Comparison of ENCODE assay signal across 10 cellular contexts in genomic region chr3:12990781-12991480, GRCh38.
DNase-seq lines count a peak whose midpoint lies in the region; ATAC-seq and TF ChIP-seq lines count a peak whose summit lies in the region.
"Had no signal": no experiment of that assay in that cellular context is flagged by ENCODE, and none has a peak within 500 bp of the region (broad histone marks: within the 10 kb centered on the region; RNA-seq: fewer than 3 reads in every experiment).

No MANE protein-coding gene starts in this region.

- H3K27me3 ChIP-seq in spleen (replicated peaks in 1 of 7), result no peaks in the 10 kb centered on the region

- peaks cover 16 to 96% (median 75%) of the 10 kb centered on the region in 6 donors for H3K4me1 ChIP-seq in spleen

- intact Hi-C loops in spleen (cut with DNase I; ENCODE audit: low total_unique reads), result no loop called here

- no peaks in the 10 kb centered on the region for H3K9me3 ChIP-seq in T-helper 17 cell (ENCODE audit: control insufficient read depth, low read length, poor library complexity, severe bottlenecking)
- H3K9me3 ChIP-seq in spleen, result no peaks in the 10 kb centered on the region
- H3K9me3 ChIP-seq: esophagus squamous epithelium had no signal

- WGBS in spleen, 5 donors, result 84 to 91% (median 86%) methylated on average over 16 of the region's 16 CpGs

- TF ChIP-seq CTCF in fibroblast of villous mesenchyme (IDR thresholded peaks at IDR 0.05; ENCODE audit: insufficient read depth, low read depth, low read length) (no peak), spleen (IDR thresholded peaks at IDR 0.05 in 8 of 11, conservative IDR thresholded peaks at IDR 0.05 in 3 of 11) (no peak)

- DNase-seq in NCI-H82 (lab: John Stamatoyannopoulos, UW), result peak; percentile 64
- DNase-seq in NCI-H82 treated with DMSO at 0.1 percent for 48 hours (lab: John Stamatoyannopoulos, UW; ENCODE audit: unreplicated experiment), result no peak
- no peak for DNase-seq in T-helper 17 cell
- DNase-seq in fibroblast of villous mesenchyme (ENCODE audit: low read depth), result peak; percentile 47
- peak; percentile 65 for DNase-seq in spleen
- DNase-seq in left lobe of liver (ENCODE audit: low spot score), result no peak
- no peak for DNase-seq in effector CD8-positive, alpha-beta T cell (lab: John Stamatoyannopoulos, UW)
- no peak for DNase-seq in naive thymus-derived CD8-positive, alpha-beta T cell
- DNase-seq: esophagus squamous epithelium had no signal

- no peaks in the 10 kb centered on the region for H3K9me3 Mint-ChIP-seq in naive thymus-derived CD8-positive, alpha-beta T cell

- no peak for TF ChIP-seq POLR2A in spleen (IDR thresholded peaks at IDR 0.05)

- H3K27me3 Mint-ChIP-seq in T-helper 17 cell, result no peaks in the 10 kb centered on the region
- no peaks in the 10 kb centered on the region for H3K27me3 Mint-ChIP-seq in naive thymus-derived CD8-positive, alpha-beta T cell

- H3K4me3 ChIP-seq in fibroblast of villous mesenchyme (ENCODE audit: low read depth, low read length), result no peak overlapping the region
- no peak overlapping the region for H3K4me3 ChIP-seq in spleen
- H3K4me3 ChIP-seq: esophagus squamous epithelium had no signal

- H3K27ac ChIP-seq in spleen, result no peak overlapping the region
- H3K27ac ChIP-seq: C4-2B had no signal

- peak overlapping the region; percentile 71 for H3K4me3 Mint-ChIP-seq in T-helper 17 cell
- peak overlapping the region in 2 of 10 donors; percentile 52 to 71 for H3K4me3 Mint-ChIP-seq in naive thymus-derived CD8-positive, alpha-beta T cell

- no peaks in the 10 kb centered on the region for H3K36me3 Mint-ChIP-seq in T-helper 17 cell (ENCODE audit: low read depth)
- peaks cover 0 to 17% (median 0%) of the 10 kb centered on the region in 3 donors for H3K36me3 Mint-ChIP-seq in naive thymus-derived CD8-positive, alpha-beta T cell

- peaks cover 0 to 33% (median 5%) of the 10 kb centered on the region in 6 donors for H3K36me3 ChIP-seq in spleen
- H3K36me3 ChIP-seq: esophagus squamous epithelium had no signal

- H3K4me1 Mint-ChIP-seq in T-helper 17 cell, result peaks cover 47% of the 10 kb centered on the region
- peaks cover 35 to 69% (median 64%) of the 10 kb centered on the region in 4 donors for H3K4me1 Mint-ChIP-seq in naive thymus-derived CD8-positive, alpha-beta T cell

- ATAC-seq in T-helper 17 cell (no peak), left lobe of liver (no peak)
- no peak for ATAC-seq in naive thymus-derived CD8-positive, alpha-beta T cell

- no peak overlapping the region for H3K27ac Mint-ChIP-seq in T-helper 17 cell
- peak overlapping the region in 4 of 10 donors; percentile 11 to 43 (median 35) for H3K27ac Mint-ChIP-seq in naive thymus-derived CD8-positive, alpha-beta T cell

- POLR2A ChIA-PET in naive thymus-derived CD8-positive, alpha-beta T cell (lab: Charles Lee), result no interaction called here

Comparison
In these comparisons a context has a peak if more than half of its experiments do, and no peak if none do; other contexts are left out.
1. DNase-seq: peak in NCI-H82 (single experiment), fibroblast of villous mesenchyme (single experiment) and spleen (single experiment); none in NCI-H82 treated with DMSO at 0.1 percent for 48 hours (single experiment), T-helper 17 cell (0 of 3), left lobe of liver (single experiment), effector CD8-positive, alpha-beta T cell (single experiment) and naive thymus-derived CD8-positive, alpha-beta T cell (0 of 10).